Comparison of ENCODE assay signal across 1 cellular context in the genomic region with DNA sequence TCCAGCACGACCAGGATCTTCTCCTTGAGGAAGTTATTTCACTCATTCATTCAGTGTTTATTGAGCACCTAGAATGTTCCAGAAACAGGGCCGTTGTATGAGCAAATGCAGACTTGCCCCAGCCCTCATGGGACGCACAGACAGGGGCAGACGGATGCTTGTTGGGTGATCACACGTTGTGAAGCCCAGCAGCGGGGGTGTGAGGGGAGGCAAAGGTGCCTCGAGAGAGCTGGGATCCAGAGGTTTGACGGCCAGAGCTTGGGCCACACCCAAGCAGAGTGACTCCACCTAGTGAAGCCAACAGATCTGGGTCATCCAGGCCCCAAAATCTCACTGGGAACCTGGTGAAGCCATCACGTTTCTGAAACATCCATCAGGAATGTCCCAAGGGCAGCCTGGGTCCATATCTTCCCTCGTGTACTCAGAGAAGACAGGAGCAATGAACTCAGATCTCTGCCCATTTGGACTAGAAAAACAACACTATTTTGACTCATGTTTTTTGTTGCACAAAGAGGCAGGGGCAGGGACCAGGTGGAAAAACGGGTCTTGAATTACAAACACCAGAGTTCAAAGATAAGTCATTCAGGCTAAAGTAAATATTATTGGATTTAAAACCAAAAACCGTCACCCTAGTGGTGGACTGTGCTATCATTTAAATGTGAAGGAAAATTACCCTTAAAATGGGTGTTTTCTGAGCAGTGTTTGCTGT.
TF ChIP-seq lines count a peak whose summit lies in the region.

No MANE protein-coding gene starts in this region.

TF ChIP-seq in HepG2, 621 proteins besides CTCF, POLR2A, EP300 and RAD21 (continued from another document and continues in another):
- TF ChIP-seq ARID4A (CRISPR knock-in tag; IDR thresholded peaks at IDR 0.05; ENCODE audit: borderline replicate concordance) = peak; percentile 67; the same call in 1 of the 2 replicates
- peak; percentile 92 for TF ChIP-seq RXRA (CRISPR knock-in tag; IDR thresholded peaks at IDR 0.05)
- peak; percentile 89 for TF ChIP-seq FOSL2 (CRISPR knock-in tag; IDR thresholded peaks at IDR 0.05)
- TF ChIP-seq ZNF687 (CRISPR knock-in tag; IDR thresholded peaks at IDR 0.05) = peak; percentile 99
- TF ChIP-seq ELF1 (CRISPR knock-in tag; IDR thresholded peaks at IDR 0.05) = no peak
- TF ChIP-seq CSRNP2 (CRISPR knock-in tag; conservative IDR thresholded peaks at IDR 0.05; ENCODE audit: low read depth) = no peak
- TF ChIP-seq ZNF761 (CRISPR knock-in tag; conservative IDR thresholded peaks at IDR 0.05) = 0 out of 2 replicates have a peak, but pooled peaks have one; percentile 65
- TF ChIP-seq CREB1 (IDR thresholded peaks at IDR 0.05) = 0 out of 2 replicates have a peak, but pooled peaks have one; percentile 2
- TF ChIP-seq CREB1 (CRISPR knock-in tag; IDR thresholded peaks at IDR 0.05) = peak; percentile 55
- TF ChIP-seq ZNF891 (CRISPR knock-in tag; IDR thresholded peaks at IDR 0.05) = no peak
- TF ChIP-seq MEIS1 (CRISPR knock-in tag; IDR thresholded peaks at IDR 0.05; ENCODE audit: borderline replicate concordance) = no peak
- TF ChIP-seq, protein P1, sequence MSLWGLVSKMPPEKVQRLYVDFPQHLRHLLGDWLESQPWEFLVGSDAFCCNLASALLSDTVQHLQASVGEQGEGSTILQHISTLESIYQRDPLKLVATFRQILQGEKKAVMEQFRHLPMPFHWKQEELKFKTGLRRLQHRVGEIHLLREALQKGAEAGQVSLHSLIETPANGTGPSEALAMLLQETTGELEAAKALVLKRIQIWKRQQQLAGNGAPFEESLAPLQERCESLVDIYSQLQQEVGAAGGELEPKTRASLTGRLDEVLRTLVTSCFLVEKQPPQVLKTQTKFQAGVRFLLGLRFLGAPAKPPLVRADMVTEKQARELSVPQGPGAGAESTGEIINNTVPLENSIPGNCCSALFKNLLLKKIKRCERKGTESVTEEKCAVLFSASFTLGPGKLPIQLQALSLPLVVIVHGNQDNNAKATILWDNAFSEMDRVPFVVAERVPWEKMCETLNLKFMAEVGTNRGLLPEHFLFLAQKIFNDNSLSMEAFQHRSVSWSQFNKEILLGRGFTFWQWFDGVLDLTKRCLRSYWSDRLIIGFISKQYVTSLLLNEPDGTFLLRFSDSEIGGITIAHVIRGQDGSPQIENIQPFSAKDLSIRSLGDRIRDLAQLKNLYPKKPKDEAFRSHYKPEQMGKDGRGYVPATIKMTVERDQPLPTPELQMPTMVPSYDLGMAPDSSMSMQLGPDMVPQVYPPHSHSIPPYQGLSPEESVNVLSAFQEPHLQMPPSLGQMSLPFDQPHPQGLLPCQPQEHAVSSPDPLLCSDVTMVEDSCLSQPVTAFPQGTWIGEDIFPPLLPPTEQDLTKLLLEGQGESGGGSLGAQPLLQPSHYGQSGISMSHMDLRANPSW (CRISPR knock-in tag; IDR thresholded peaks at IDR 0.05; ENCODE audit: borderline replicate concordance) = peak; percentile 58; the same call in 1 of the 2 replicates
- no peak; the same call in none of the 2 replicates for TF ChIP-seq NFKBIZ (CRISPR knock-in tag; IDR thresholded peaks at IDR 0.05)
- TF ChIP-seq ZNF512B (CRISPR knock-in tag; IDR thresholded peaks at IDR 0.05; ENCODE audit: borderline replicate concordance) = no peak
- peak; percentile 30; the same call in 1 of the 2 replicates for TF ChIP-seq FUBP1 (CRISPR knock-in tag; IDR thresholded peaks at IDR 0.05; ENCODE audit: borderline replicate concordance)
- TF ChIP-seq TBX3 (IDR thresholded peaks at IDR 0.05; ENCODE audit: borderline replicate concordance) = 0 out of 2 replicates have a peak, but pooled peaks have one; percentile 38
- peak; percentile 30 for TF ChIP-seq ZNF18 (CRISPR knock-in tag; IDR thresholded peaks at IDR 0.05; ENCODE audit: insufficient replicate concordance)
- no peak for TF ChIP-seq CENPT (CRISPR knock-in tag; IDR thresholded peaks at IDR 0.05; ENCODE audit: low read depth)
- TF ChIP-seq ZNF784 (CRISPR knock-in tag; IDR thresholded peaks at IDR 0.05; ENCODE audit: borderline replicate concordance) = peak; percentile 54; the same call in 1 of the 2 replicates
- 0 out of 2 replicates have a peak, but pooled peaks have one; percentile 49 for TF ChIP-seq ZNF556 (CRISPR knock-in tag; IDR thresholded peaks at IDR 0.05; ENCODE audit: borderline replicate concordance)
- TF ChIP-seq TFAP4 (IDR thresholded peaks at IDR 0.05; ENCODE audit: borderline replicate concordance, low read depth) = peak; percentile 86; the same call in 1 of the 2 replicates
- TF ChIP-seq ZNF747 (CRISPR knock-in tag; IDR thresholded peaks at IDR 0.05; ENCODE audit: borderline replicate concordance) = no peak; the same call in 1 of the 2 replicates
